9 cellular contexts compared by ENCODE assay signal in the genomic region with DNA sequence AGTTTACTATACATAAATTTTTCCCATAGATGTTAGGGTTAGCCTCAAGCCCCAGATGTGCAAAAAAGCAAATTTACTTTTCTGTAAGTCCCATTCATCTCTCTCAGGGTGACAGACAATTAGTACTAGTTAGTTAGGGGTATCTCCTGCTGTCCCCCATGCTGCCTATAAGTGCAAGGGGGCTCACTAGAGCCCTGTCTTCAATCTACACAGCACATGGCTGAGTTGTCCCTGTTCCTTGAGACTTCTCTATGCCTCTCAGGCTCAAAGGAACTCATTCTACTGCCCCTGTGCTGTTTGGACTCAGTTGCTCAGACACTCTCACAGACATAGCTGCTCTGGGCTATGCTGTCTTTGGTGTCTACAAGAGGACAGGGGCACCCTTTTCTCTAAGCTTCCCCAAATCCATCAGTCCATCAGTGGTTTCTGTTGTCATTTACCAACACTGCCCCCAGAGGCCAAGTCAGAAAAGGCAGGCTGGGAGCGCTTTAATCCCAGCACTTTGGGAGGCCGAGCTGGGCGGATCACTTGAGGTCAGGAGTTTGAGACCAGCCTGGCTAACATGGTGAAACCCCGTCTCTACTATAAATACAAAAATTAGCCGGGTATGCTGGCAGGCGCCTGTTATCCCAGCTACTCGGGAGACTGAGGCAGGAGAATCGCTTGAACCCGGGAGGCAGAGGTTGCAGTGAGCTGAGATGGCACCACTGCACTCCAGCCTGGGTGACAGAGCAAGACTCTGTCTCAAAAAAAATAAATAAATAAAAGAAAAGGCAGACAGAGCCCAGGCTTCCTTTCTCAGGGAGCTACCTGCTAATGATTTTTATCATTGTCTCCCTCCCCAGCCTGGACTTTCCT. TPM values are rescaled to one million over a fixed set of nuclear protein-coding genes. Genes with fewer than 3 reads are reported as not detected.
DNase-seq lines count a peak whose midpoint lies in the region; ATAC-seq and TF ChIP-seq lines count a peak whose summit lies in the region.
"Had no signal": no experiment of that assay in that cellular context is flagged by ENCODE, and none has a peak within 500 bp of the region (broad histone marks: within the 10 kb centered on the region; RNA-seq: fewer than 3 reads in every experiment).

No MANE protein-coding gene starts in this region.

- H3K79me2 ChIP-seq in osteoblast (ENCODE audit: insufficient read depth, low read length), result no peaks in the 10 kb centered on the region

- H3K27ac Mint-ChIP-seq in activated CD4-positive, alpha-beta T cell treated with anti-CD3 and anti-CD28 coated beads, Interleukin-2, amount 10 ng/mL, durations not matched to agents 7 days and 5 days, result no peak overlapping the region

- DNase-seq in AG09309 (ENCODE audit: low read depth) (no peak), LNCaP clone FGC (ENCODE audit: low read depth) (no peak), epithelial cell of proximal tubule (ENCODE audit: low read depth) (no peak), osteoblast (ENCODE audit: insufficient read length, low spot score, missing footprints) (peak; percentile 81), NCI-H1105 (lab: John Stamatoyannopoulos, UW) (no peak)
- peak; percentile 42 for DNase-seq in activated CD4-positive, alpha-beta T cell treated with anti-CD3 and anti-CD28 coated beads, Interleukin-2, amount 10 ng/mL, durations not matched to agents 7 days and 5 days

- H3K4me1 Mint-ChIP-seq in activated CD4-positive, alpha-beta T cell treated with anti-CD3 and anti-CD28 coated beads, Interleukin-2, amount 10 ng/mL, durations not matched to agents 7 days and 5 days, result no peaks in the 10 kb centered on the region

- peaks cover 7% of the 10 kb centered on the region for H3K27me3 ChIP-seq in osteoblast (ENCODE audit: insufficient read depth, low read length)

- TF ChIP-seq CTCF in AG09309 (IDR thresholded peaks at IDR 0.05; ENCODE audit: control insufficient read depth, insufficient read depth, low read depth, low read length, missing control alignments), result peak; percentile 69
- peak; percentile 61 for TF ChIP-seq CTCF in LNCaP clone FGC (IDR thresholded peaks at IDR 0.05; ENCODE audit: control insufficient read depth, extremely low read depth, insufficient read depth)
- peak; percentile 68 for TF ChIP-seq CTCF in epithelial cell of proximal tubule (conservative IDR thresholded peaks at IDR 0.05; ENCODE audit: low read depth, low read length)
- TF ChIP-seq CTCF in osteoblast (IDR thresholded peaks at IDR 0.05; ENCODE audit: extremely low read depth, low read depth, low read length), result peak; percentile 58

- H3K4me2 ChIP-seq in osteoblast (ENCODE audit: insufficient read depth, low read length), result no peak overlapping the region

- H3K36me3 ChIP-seq in osteoblast (ENCODE audit: insufficient read depth, low read length), result no peaks in the 10 kb centered on the region
- H3K36me3 ChIP-seq: HAP-1 had no signal

- ATAC-seq in GM18868 (IDR thresholded peaks at IDR 0.05; ENCODE audit: unreplicated experiment) (peak; percentile 82), HG02884 (IDR thresholded peaks at IDR 0.05; ENCODE audit: unreplicated experiment) (no peak)

- H3K36me3 Mint-ChIP-seq in activated CD4-positive, alpha-beta T cell treated with anti-CD3 and anti-CD28 coated beads, Interleukin-2, amount 10 ng/mL, durations not matched to agents 7 days and 5 days (ENCODE audit: low read depth), result no peaks in the 10 kb centered on the region

- POLR2A ChIA-PET in activated CD4-positive, alpha-beta T cell treated with anti-CD3 and anti-CD28 coated beads, Interleukin-2, amount 10 ng/mL, durations not matched to agents 7 days and 5 days (lab: Charles Lee), result no interaction called here

- peak overlapping the region; percentile 37 for H2AFZ ChIP-seq in osteoblast (ENCODE audit: low read length)

- no peak overlapping the region for H3K4me3 ChIP-seq in AG09309 (ENCODE audit: control insufficient read depth, low read depth, low read length)
- no peak overlapping the region for H3K4me3 ChIP-seq in LNCaP clone FGC (ENCODE audit: low read depth, low read length)
- H3K4me3 ChIP-seq in epithelial cell of proximal tubule (ENCODE audit: low read depth, low read length), result no peak overlapping the region
- H3K4me3 ChIP-seq in osteoblast (ENCODE audit: insufficient read depth, low read length), result no peak overlapping the region
- H3K4me3 ChIP-seq: HAP-1 had no signal

- H3K27me3 Mint-ChIP-seq in activated CD4-positive, alpha-beta T cell treated with anti-CD3 and anti-CD28 coated beads, Interleukin-2, amount 10 ng/mL, durations not matched to agents 7 days and 5 days, result peaks cover 27% of the 10 kb centered on the region

- CTCF ChIA-PET in activated CD4-positive, alpha-beta T cell treated with anti-CD3 and anti-CD28 coated beads, Interleukin-2, amount 10 ng/mL, durations not matched to agents 7 days and 5 days (lab: Charles Lee), result interaction anchor here (1.1 to 1.8 kb wide), 3 partner anchors 10 to 126 kb away, joined by 3 to 7 read pairs (median 4); no protein-coding TSS in a partner anchor

- no peaks in the 10 kb centered on the region for H3K4me1 ChIP-seq in osteoblast (ENCODE audit: insufficient read depth, low read length)

- H3K4me3 Mint-ChIP-seq in activated CD4-positive, alpha-beta T cell treated with anti-CD3 and anti-CD28 coated beads, Interleukin-2, amount 10 ng/mL, durations not matched to agents 7 days and 5 days, result no peak overlapping the region

- no peak overlapping the region for H3K27ac ChIP-seq in osteoblast (ENCODE audit: low read depth, low read length)

- H4K20me1 ChIP-seq in osteoblast (ENCODE audit: insufficient read depth, low read length), result no peaks in the 10 kb centered on the region

- H3K9me3 Mint-ChIP-seq in activated CD4-positive, alpha-beta T cell treated with anti-CD3 and anti-CD28 coated beads, Interleukin-2, amount 10 ng/mL, durations not matched to agents 7 days and 5 days, result no peaks in the 10 kb centered on the region

- H3K9me3 ChIP-seq in osteoblast (ENCODE audit: low read depth, low read length), result no peaks in the 10 kb centered on the region
- H3K9me3 ChIP-seq: HAP-1 had no signal

RNA-seq across cellular contexts. Expression of gene PRTG, which starts 31.4 kb away (rescaled TPM):
- total RNA-seq in activated CD4-positive, alpha-beta T cell treated with anti-CD3 and anti-CD28 coated beads, Interleukin-2, amount 10 ng/mL, durations not matched to agents 7 days and 5 days, result not detected
- total RNA-seq in epithelial cell of proximal tubule (4.4 and 10.1 TPM in 2 replicates), osteoblast (4.7 and 5.6 TPM in 2 replicates)

Comparison
In these comparisons a context has a peak if more than half of its experiments do, and no peak if none do; other contexts are left out.
1. DNase-seq: peak in activated CD4-positive, alpha-beta T cell treated with anti-CD3 and anti-CD28 coated beads, Interleukin-2, amount 10 ng/mL, durations not matched to agents 7 days and 5 days (single experiment) and osteoblast (single experiment); none in AG09309 (single experiment), LNCaP clone FGC (single experiment), epithelial cell of proximal tubule (single experiment) and NCI-H1105 (single experiment).
2. Peak in every context shown above with its lines, with median percentiles within 50 percentile points of each other: CTCF ChIP-seq.